23 cellular contexts compared by ENCODE assay signal in genomic region chr14:99015833-99016232, GRCh38.
"Had no signal": no experiment of that assay in that cellular context is flagged by ENCODE, and none has a peak within 500 bp of the region (broad histone marks: within the 10 kb centered on the region; RNA-seq: fewer than 3 reads in every experiment).

No MANE protein-coding gene starts in this region.

- ATAC-seq: esophagus mucosa; heart right ventricle; lower lobe of right lung; psoas muscle; sciatic nerve; stimulated activated naive CD8-positive, alpha-beta T cell treated with anti-CD3 and anti-CD28 coated beads, Interleukin-15, amount 100 ng/mL, for 72 hours; upper lobe of right lung had no signal

- H3K27me3 ChIP-seq: neutrophil, spleen, testis, tibial nerve, upper lobe of right lung, vagina had no signal

- H3K9me3 ChIP-seq: lower lobe of right lung, neutrophil, testis, upper lobe of right lung, vagina had no signal

- H3K27ac ChIP-seq: heart right ventricle, left ventricle myocardium inferior, lower lobe of right lung, neutrophil, psoas muscle, spleen, testis, tibial nerve, upper lobe of right lung, vagina had no signal

- H3K36me3 ChIP-seq: heart right ventricle, left ventricle myocardium inferior, lower lobe of right lung, spleen, tibial nerve, upper lobe of right lung, vagina had no signal

- DNase-seq: cortex of kidney; effector memory CD4-positive, alpha-beta T cell; heart right ventricle; immature natural killer cell; left ventricle myocardium inferior; lower lobe of right lung; mesenchymal stem cell; midbrain; nephron progenitor cell; psoas muscle; spleen; stimulated activated CD4-positive, alpha-beta T cell treated with anti-CD3 and anti-CD28 coated beads, Interleukin-15, amount 100 ng/mL, for 24 hours; stimulated activated CD4-positive, alpha-beta T cell treated with anti-CD3 and anti-CD28 coated beads, Interleukin-2, amount 100 ng/mL, for 24 hours; stimulated activated CD4-positive, alpha-beta T cell treated with anti-CD3 and anti-CD28 coated beads, Interleukin-4, amount 100 ng/mL, for 4 hours; stimulated activated naive B cell treated with anti-CD40 and anti-IgM and Interleukin-4, amounts not matched to agents 10 μg/mL and 1 μg/mL and 100 μg/mL, for 72 hours; stimulated activated naive CD8-positive, alpha-beta T cell treated with anti-CD3 and anti-CD28 coated beads, Interleukin-15, amount 100 ng/mL, for 72 hours; testis; upper lobe of right lung had no signal

- H3K4me3 ChIP-seq: heart right ventricle, left ventricle myocardium inferior, lower lobe of right lung, psoas muscle, spleen, testis, tibial nerve, upper lobe of right lung, vagina had no signal

- H3K4me1 ChIP-seq: heart right ventricle, left ventricle myocardium inferior, lower lobe of right lung, psoas muscle, spleen, testis, tibial nerve, upper lobe of right lung, vagina had no signal
